In the genomic region with DNA sequence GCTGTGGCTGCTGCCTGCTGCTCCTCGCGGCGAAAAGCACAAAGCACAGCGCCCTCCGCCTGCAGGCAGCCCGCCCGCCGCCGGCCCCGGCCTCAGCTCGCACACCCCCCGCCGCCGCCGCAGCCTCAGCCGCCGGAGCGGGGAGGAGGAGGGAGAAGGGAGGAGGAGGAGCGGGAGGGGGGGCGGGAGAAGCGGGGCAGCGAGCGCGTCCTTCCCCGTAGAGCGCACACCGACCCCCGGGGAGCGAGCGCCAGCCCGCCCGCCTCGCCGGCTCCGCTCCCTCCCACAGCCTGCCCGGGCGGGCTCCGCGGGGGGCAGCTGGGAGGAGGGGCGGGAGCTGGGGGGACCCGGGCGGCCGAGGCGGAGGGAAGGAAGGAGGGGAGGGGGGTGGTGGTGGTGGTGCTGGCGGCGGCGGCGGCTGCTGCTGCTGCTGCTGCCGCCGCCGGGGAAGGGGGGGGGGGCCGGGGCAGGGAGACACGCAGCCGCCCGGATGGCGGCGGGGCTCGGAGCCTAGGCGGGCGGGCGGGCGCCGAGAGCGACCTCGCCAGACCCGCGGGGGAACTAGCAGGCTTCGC, we compare ENCODE assay signal across 8 cellular contexts. TPM values are rescaled to one million over a fixed set of nuclear protein-coding genes. Genes with fewer than 3 reads are reported as not detected.
DNase-seq lines count a peak whose midpoint lies in the region; ATAC-seq and TF ChIP-seq lines count a peak whose summit lies in the region.

A gene with protein sequence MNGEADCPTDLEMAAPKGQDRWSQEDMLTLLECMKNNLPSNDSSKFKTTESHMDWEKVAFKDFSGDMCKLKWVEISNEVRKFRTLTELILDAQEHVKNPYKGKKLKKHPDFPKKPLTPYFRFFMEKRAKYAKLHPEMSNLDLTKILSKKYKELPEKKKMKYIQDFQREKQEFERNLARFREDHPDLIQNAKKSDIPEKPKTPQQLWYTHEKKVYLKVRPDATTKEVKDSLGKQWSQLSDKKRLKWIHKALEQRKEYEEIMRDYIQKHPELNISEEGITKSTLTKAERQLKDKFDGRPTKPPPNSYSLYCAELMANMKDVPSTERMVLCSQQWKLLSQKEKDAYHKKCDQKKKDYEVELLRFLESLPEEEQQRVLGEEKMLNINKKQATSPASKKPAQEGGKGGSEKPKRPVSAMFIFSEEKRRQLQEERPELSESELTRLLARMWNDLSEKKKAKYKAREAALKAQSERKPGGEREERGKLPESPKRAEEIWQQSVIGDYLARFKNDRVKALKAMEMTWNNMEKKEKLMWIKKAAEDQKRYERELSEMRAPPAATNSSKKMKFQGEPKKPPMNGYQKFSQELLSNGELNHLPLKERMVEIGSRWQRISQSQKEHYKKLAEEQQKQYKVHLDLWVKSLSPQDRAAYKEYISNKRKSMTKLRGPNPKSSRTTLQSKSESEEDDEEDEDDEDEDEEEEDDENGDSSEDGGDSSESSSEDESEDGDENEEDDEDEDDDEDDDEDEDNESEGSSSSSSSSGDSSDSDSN (minus strand): TSS at position 40 of the 575 bp plus-strand sequence. CDS start 1,446 bp downstream, outside the sequence.

- H3K4me3 ChIP-seq in HUES64 (ENCODE audit: low read length), result peak within 1 kb of the TSS; percentile 82

- peak within 1 kb of the TSS; percentile 98 for H3K9ac ChIP-seq in HUES64 (ENCODE audit: low read depth, low read length)

- H3K9me3 Mint-ChIP-seq in activated naive CD4-positive, alpha-beta T cell treated with anti-CD3 and anti-CD28 coated beads, Interleukin-2, amount 50 U/mL, for 72 hours, result no peaks in the 10 kb centered on the region
- no peaks in the 10 kb centered on the region for H3K9me3 Mint-ChIP-seq in type B pancreatic cell

- DNase-seq in AG08396 (ENCODE audit: low spot score), result peak; percentile 67
- DNase-seq in RPMI7951 (ENCODE audit: low read depth), result peak; percentile 58
- no peak for DNase-seq in activated naive CD4-positive, alpha-beta T cell treated with anti-CD3 and anti-CD28 coated beads, Interleukin-2, amount 50 U/mL, for 72 hours (ENCODE audit: low spot score in 2 of 2)
- peak; percentile 85 for DNase-seq in glomerular visceral epithelial cell (ENCODE audit: extremely low spot score)
- peak in 52 of 56 donors; percentile 25 to 88 (median 71) for DNase-seq in nucleus accumbens (lab: John Stamatoyannopoulos, UW)
- no peak for DNase-seq in type B pancreatic cell (ENCODE audit: extremely low spot score, unreplicated experiment)

- H3K9me3 ChIP-seq in HUES64 (ENCODE audit: insufficient read depth, low read depth, low read length), result no peaks in the 10 kb centered on the region

- peak; percentile 13 for ATAC-seq in GM19324 (IDR thresholded peaks at IDR 0.05; ENCODE audit: low FRiP score, unreplicated experiment)
- ATAC-seq in activated naive CD4-positive, alpha-beta T cell treated with anti-CD3 and anti-CD28 coated beads, Interleukin-2, amount 50 U/mL, for 72 hours, result peak; percentile 4 to 25

- TF ChIP-seq CTCF in type B pancreatic cell (conservative IDR thresholded peaks at IDR 0.05), result no peak

- peak within 1 kb of the TSS; percentile 85 to 94 for H3K27ac Mint-ChIP-seq in activated naive CD4-positive, alpha-beta T cell treated with anti-CD3 and anti-CD28 coated beads, Interleukin-2, amount 50 U/mL, for 72 hours
- H3K27ac Mint-ChIP-seq in type B pancreatic cell, result peak within 1 kb of the TSS; percentile 89

- H3K4me1 Mint-ChIP-seq in type B pancreatic cell (ENCODE audit: unreplicated experiment), result peaks cover 23% of the 10 kb centered on the region

- H3K27me3 ChIP-seq in HUES64 (ENCODE audit: insufficient read depth, low read length), result no peaks in the 10 kb centered on the region; the same call in 1 of the 2 replicates

- peaks cover 30 to 32% of the 10 kb centered on the region in 2 donors for H3K36me3 Mint-ChIP-seq in activated naive CD4-positive, alpha-beta T cell treated with anti-CD3 and anti-CD28 coated beads, Interleukin-2, amount 50 U/mL, for 72 hours
- H3K36me3 Mint-ChIP-seq in type B pancreatic cell, result peaks cover 10% of the 10 kb centered on the region

- H3K27me3 Mint-ChIP-seq in type B pancreatic cell, result peaks cover 4% of the 10 kb centered on the region

- H3K27ac ChIP-seq in HUES64 (ENCODE audit: low read depth, low read length), result peak within 1 kb of the TSS; percentile 97

- H3K36me3 ChIP-seq in HUES64 (ENCODE audit: insufficient read depth, low read length), result peaks cover 26% of the 10 kb centered on the region

- H3K4me1 ChIP-seq in HUES64 (ENCODE audit: insufficient read depth, low read length), result peaks cover 12% of the 10 kb centered on the region

- WGBS in HUES64, result under 1% methylated on average over 47 of the region's 68 CpGs

- H3K4me3 Mint-ChIP-seq in type B pancreatic cell, result peak within 1 kb of the TSS; percentile 92

RNA-seq across cellular contexts. Expression of the gene that starts here (rescaled TPM):
- 78.3 TPM for polyA plus RNA-seq in HUES64 (2013, experiment 1 of 2)
- 65.2 TPM for polyA plus RNA-seq in HUES64 (2013, experiment 2 of 2)
- 40.4 and 41.1 TPM in 2 replicates for total RNA-seq in RPMI7951 (2014; rRNA removed; shearing (Covaris generic))
- 100 to 1,000 TPM; 112 to 134 TPM for total RNA-seq in activated naive CD4-positive, alpha-beta T cell treated with anti-CD3 and anti-CD28 coated beads, Interleukin-2, amount 50 U/mL, for 72 hours
- total RNA-seq in type B pancreatic cell (ENCODE audit: low replicate concordance), result 85.7 and 101 TPM in 2 replicates

Comparison
In these comparisons a context has a peak if more than half of its experiments do, and no peak if none do; other contexts are left out.
1. DNase-seq: peak in AG08396 (single experiment), RPMI7951 (single experiment), glomerular visceral epithelial cell (single experiment) and nucleus accumbens (52 of 56); none in activated naive CD4-positive, alpha-beta T cell treated with anti-CD3 and anti-CD28 coated beads, Interleukin-2, amount 50 U/mL, for 72 hours (0 of 2) and type B pancreatic cell (single experiment).